Comparison of ENCODE assay signal across 2 cellular contexts in genomic region chr11:128261011-128261421, GRCh38.
TF ChIP-seq lines count a peak whose summit lies in the region.

No MANE protein-coding gene starts in this region.

TF ChIP-seq in liver, 16 proteins besides CTCF, POLR2A, EP300 and RAD21 (continued from another document):
- TF ChIP-seq ATF3 (IDR thresholded peaks at IDR 0.05) (peak; percentile 28), JUND (IDR thresholded peaks at IDR 0.05) (peak; percentile 61 to 98), HNF4A (conservative IDR thresholded peaks at IDR 0.05) (peak; percentile 39 to 66), GABPA (IDR thresholded peaks at IDR 0.05 in 1 of 2, conservative IDR thresholded peaks at IDR 0.05 in 1 of 2) (no peak), YY1 (IDR thresholded peaks at IDR 0.05) (peak; percentile 63), SP1 (IDR thresholded peaks at IDR 0.05) (peak; percentile 30)
- TF ChIP-seq, protein P1, sequence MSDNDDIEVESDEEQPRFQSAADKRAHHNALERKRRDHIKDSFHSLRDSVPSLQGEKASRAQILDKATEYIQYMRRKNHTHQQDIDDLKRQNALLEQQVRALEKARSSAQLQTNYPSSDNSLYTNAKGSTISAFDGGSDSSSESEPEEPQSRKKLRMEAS (IDR thresholded peaks at IDR 0.05) = peak; percentile 21
- TF ChIP-seq, protein P2, sequence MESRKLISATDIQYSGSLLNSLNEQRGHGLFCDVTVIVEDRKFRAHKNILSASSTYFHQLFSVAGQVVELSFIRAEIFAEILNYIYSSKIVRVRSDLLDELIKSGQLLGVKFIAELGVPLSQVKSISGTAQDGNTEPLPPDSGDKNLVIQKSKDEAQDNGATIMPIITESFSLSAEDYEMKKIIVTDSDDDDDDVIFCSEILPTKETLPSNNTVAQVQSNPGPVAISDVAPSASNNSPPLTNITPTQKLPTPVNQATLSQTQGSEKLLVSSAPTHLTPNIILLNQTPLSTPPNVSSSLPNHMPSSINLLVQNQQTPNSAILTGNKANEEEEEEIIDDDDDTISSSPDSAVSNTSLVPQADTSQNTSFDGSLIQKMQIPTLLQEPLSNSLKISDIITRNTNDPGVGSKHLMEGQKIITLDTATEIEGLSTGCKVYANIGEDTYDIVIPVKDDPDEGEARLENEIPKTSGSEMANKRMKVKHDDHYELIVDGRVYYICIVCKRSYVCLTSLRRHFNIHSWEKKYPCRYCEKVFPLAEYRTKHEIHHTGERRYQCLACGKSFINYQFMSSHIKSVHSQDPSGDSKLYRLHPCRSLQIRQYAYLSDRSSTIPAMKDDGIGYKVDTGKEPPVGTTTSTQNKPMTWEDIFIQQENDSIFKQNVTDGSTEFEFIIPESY (IDR thresholded peaks at IDR 0.05) = no peak
- TF ChIP-seq, protein P3, sequence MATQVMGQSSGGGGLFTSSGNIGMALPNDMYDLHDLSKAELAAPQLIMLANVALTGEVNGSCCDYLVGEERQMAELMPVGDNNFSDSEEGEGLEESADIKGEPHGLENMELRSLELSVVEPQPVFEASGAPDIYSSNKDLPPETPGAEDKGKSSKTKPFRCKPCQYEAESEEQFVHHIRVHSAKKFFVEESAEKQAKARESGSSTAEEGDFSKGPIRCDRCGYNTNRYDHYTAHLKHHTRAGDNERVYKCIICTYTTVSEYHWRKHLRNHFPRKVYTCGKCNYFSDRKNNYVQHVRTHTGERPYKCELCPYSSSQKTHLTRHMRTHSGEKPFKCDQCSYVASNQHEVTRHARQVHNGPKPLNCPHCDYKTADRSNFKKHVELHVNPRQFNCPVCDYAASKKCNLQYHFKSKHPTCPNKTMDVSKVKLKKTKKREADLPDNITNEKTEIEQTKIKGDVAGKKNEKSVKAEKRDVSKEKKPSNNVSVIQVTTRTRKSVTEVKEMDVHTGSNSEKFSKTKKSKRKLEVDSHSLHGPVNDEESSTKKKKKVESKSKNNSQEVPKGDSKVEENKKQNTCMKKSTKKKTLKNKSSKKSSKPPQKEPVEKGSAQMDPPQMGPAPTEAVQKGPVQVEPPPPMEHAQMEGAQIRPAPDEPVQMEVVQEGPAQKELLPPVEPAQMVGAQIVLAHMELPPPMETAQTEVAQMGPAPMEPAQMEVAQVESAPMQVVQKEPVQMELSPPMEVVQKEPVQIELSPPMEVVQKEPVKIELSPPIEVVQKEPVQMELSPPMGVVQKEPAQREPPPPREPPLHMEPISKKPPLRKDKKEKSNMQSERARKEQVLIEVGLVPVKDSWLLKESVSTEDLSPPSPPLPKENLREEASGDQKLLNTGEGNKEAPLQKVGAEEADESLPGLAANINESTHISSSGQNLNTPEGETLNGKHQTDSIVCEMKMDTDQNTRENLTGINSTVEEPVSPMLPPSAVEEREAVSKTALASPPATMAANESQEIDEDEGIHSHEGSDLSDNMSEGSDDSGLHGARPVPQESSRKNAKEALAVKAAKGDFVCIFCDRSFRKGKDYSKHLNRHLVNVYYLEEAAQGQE (IDR thresholded peaks at IDR 0.05) = peak; percentile 24

TF ChIP-seq in HepG2, 621 proteins besides CTCF, POLR2A, EP300 and RAD21 (continued from another document and continues in another):
- TF ChIP-seq, protein P4, sequence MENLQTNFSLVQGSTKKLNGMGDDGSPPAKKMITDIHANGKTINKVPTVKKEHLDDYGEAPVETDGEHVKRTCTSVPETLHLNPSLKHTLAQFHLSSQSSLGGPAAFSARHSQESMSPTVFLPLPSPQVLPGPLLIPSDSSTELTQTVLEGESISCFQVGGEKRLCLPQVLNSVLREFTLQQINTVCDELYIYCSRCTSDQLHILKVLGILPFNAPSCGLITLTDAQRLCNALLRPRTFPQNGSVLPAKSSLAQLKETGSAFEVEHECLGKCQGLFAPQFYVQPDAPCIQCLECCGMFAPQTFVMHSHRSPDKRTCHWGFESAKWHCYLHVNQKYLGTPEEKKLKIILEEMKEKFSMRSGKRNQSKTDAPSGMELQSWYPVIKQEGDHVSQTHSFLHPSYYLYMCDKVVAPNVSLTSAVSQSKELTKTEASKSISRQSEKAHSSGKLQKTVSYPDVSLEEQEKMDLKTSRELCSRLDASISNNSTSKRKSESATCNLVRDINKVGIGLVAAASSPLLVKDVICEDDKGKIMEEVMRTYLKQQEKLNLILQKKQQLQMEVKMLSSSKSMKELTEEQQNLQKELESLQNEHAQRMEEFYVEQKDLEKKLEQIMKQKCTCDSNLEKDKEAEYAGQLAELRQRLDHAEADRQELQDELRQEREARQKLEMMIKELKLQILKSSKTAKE (CRISPR knock-in tag; IDR thresholded peaks at IDR 0.05; ENCODE audit: borderline replicate concordance) = no peak
- TF ChIP-seq SSRP1 (CRISPR knock-in tag; IDR thresholded peaks at IDR 0.05) = no peak
- no peak for TF ChIP-seq MBD4 (IDR thresholded peaks at IDR 0.05; ENCODE audit: borderline replicate concordance, low read length)
- no peak for TF ChIP-seq JUN (CRISPR knock-in tag; IDR thresholded peaks at IDR 0.05)
- no peak for TF ChIP-seq ZNF646 (CRISPR knock-in tag; IDR thresholded peaks at IDR 0.05)
- TF ChIP-seq, protein P5, sequence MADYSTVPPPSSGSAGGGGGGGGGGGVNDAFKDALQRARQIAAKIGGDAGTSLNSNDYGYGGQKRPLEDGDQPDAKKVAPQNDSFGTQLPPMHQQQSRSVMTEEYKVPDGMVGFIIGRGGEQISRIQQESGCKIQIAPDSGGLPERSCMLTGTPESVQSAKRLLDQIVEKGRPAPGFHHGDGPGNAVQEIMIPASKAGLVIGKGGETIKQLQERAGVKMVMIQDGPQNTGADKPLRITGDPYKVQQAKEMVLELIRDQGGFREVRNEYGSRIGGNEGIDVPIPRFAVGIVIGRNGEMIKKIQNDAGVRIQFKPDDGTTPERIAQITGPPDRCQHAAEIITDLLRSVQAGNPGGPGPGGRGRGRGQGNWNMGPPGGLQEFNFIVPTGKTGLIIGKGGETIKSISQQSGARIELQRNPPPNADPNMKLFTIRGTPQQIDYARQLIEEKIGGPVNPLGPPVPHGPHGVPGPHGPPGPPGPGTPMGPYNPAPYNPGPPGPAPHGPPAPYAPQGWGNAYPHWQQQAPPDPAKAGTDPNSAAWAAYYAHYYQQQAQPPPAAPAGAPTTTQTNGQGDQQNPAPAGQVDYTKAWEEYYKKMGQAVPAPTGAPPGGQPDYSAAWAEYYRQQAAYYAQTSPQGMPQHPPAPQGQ (CRISPR knock-in tag; IDR thresholded peaks at IDR 0.05; ENCODE audit: borderline replicate concordance) = no peak
- TF ChIP-seq HDAC6 (IDR thresholded peaks at IDR 0.05; ENCODE audit: low read depth, low read length) = no peak
- no peak for TF ChIP-seq ZNF589 (CRISPR knock-in tag; conservative IDR thresholded peaks at IDR 0.05)
- TF ChIP-seq RERE (CRISPR knock-in tag; IDR thresholded peaks at IDR 0.05; ENCODE audit: low read depth) = no peak
- TF ChIP-seq, protein P6, sequence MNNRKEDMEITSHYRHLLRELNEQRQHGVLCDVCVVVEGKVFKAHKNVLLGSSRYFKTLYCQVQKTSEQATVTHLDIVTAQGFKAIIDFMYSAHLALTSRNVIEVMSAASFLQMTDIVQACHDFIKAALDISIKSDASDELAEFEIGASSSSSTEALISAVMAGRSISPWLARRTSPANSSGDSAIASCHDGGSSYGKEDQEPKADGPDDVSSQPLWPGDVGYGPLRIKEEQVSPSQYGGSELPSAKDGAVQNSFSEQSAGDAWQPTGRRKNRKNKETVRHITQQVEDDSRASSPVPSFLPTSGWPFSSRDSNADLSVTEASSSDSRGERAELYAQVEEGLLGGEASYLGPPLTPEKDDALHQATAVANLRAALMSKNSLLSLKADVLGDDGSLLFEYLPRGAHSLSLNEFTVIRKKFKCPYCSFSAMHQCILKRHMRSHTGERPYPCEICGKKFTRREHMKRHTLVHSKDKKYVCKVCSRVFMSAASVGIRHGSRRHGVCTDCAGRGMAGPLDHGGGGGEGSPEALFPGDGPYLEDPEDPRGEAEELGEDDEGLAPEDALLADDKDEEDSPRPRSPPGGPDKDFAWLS (CRISPR knock-in tag; IDR thresholded peaks at IDR 0.05; ENCODE audit: borderline replicate concordance) = no peak
- TF ChIP-seq ZFP62 (CRISPR knock-in tag; IDR thresholded peaks at IDR 0.05) = no peak
- no peak for TF ChIP-seq MTA1 (CRISPR knock-in tag; IDR thresholded peaks at IDR 0.05; ENCODE audit: borderline replicate concordance)
